In the genomic region with DNA sequence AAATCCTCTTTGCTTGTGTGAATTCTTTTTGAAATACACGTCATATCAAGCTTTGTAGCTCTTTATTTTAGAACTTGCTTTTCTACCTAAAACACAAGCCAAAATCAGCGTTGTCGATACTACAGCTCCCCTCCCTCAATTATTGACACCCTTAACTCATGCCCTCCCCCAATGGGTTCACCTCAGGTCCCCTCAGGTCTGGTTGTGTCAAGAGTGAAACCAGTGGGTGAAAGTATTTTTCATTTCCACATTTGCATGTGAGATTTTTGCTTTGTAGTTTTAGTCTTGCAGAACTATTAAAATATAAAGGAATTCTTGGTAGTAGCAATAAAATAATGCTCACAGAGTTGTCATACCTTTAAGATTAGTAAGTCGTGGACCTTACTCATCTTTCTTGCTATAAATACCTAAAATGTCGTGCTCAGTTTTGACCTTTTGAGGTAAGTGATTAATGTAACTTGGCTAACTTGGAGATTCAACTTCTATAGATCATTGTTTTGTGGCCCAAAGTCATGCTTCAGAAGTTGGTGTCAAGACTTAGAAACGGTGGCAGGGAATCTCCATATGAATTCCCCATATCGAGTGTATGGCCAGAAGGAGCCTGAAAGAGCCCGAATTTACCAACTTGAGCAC, we compare ENCODE assay signal across 8 cellular contexts. TPM values are rescaled to one million over a fixed set of nuclear protein-coding genes. Genes with fewer than 3 reads are reported as not detected.
A peak's percentile ranks its signal among the peaks of the same experiment; 100 is the strongest.
DNase-seq lines count a peak whose midpoint lies in the region; ATAC-seq, FAIRE-seq and TF ChIP-seq lines count a peak whose summit lies in the region.

No MANE protein-coding gene starts in this region.

- no peak overlapping the region for H3K18ac ChIP-seq in H1 (ENCODE audit: extremely low read depth, low read length)

- H2BK120ac ChIP-seq in H1 (replicated peaks; ENCODE audit: low read depth, low read length): no peak overlapping the region

- TF ChIP-seq POLR2A in H1 (IDR thresholded peaks at IDR 0.05; ENCODE audit: control extremely low read depth in 1 of 2, low read depth in 2 of 2, low read length in 2 of 2): no peak
- TF ChIP-seq POLR2A in uterus (IDR thresholded peaks at IDR 0.05): no peak

- no peaks in the 10 kb centered on the region for H3K9me3 Mint-ChIP-seq in stimulated activated naive B cell treated with anti-CD40 and anti-IgM and Interleukin-4, amounts not matched to agents 10 μg/mL and 1 μg/mL and 100 μg/mL, for 72 hours

- no peak overlapping the region for H3K4ac ChIP-seq in H1 (replicated peaks; ENCODE audit: insufficient read length, low read depth, low read length)

- H2AK5ac ChIP-seq in H1 (ENCODE audit: low read depth, low read length): no peak overlapping the region

- peak overlapping the region; percentile 89 for H3K27ac Mint-ChIP-seq in stimulated activated naive B cell treated with anti-CD40 and anti-IgM and Interleukin-4, amounts not matched to agents 10 μg/mL and 1 μg/mL and 100 μg/mL, for 72 hours

- no peak overlapping the region for H4K5ac ChIP-seq in H1 (ENCODE audit: insufficient read length, low read depth, low read length)

- no peaks in the 10 kb centered on the region for H3K36me3 Mint-ChIP-seq in stimulated activated naive B cell treated with anti-CD40 and anti-IgM and Interleukin-4, amounts not matched to agents 10 μg/mL and 1 μg/mL and 100 μg/mL, for 72 hours

- peak overlapping the region; percentile 98 to 99 for H3K4me2 ChIP-seq in H1 (ENCODE audit: insufficient read depth in 1 of 2, low read depth in 2 of 2, low read length in 2 of 2)

- H3K9me3 ChIP-seq in H1 (ENCODE audit: insufficient read depth in 2 of 2, low read depth in 1 of 2, low read length in 1 of 2) (no peaks in the 10 kb centered on the region), uterus (no peaks in the 10 kb centered on the region)

- peaks cover 2 to 11% of the 10 kb centered on the region in 2 experiments for H4K20me1 ChIP-seq in H1 (replicated peaks in 1 of 2; ENCODE audit: control insufficient read depth in 1 of 2, insufficient read depth in 2 of 2, low read length in 2 of 2)

- no peak overlapping the region for H3K27ac ChIP-seq in H1 (ENCODE audit: low read depth, low read length)
- H3K27ac ChIP-seq in uterus: no peak overlapping the region

- H3K27me3 ChIP-seq in H1 (replicated peaks in 1 of 4; ENCODE audit: control insufficient read depth in 3 of 4, extremely low read depth in 1 of 4, insufficient read depth in 3 of 4, low read length in 3 of 4) (no peaks in the 10 kb centered on the region; a peak in 1 of 7 replicates), uterus (no peaks in the 10 kb centered on the region)

- peak overlapping the region; percentile 88 to 91 for H3K4me3 Mint-ChIP-seq in stimulated activated naive B cell treated with anti-CD40 and anti-IgM and Interleukin-4, amounts not matched to agents 10 μg/mL and 1 μg/mL and 100 μg/mL, for 72 hours

- H3K36me3 ChIP-seq in H1 (ENCODE audit: control insufficient read depth in 2 of 4, insufficient read depth in 4 of 4, low read length in 3 of 4) (no peaks in the 10 kb centered on the region; a peak in 1 of 8 replicates), uterus (no peaks in the 10 kb centered on the region)

- no peak overlapping the region for H3K56ac ChIP-seq in H1 (replicated peaks; ENCODE audit: insufficient read length, low read depth, low read length)

- H3K14ac ChIP-seq in H1 (ENCODE audit: insufficient read length): no peak overlapping the region

- H2BK15ac ChIP-seq in H1 (ENCODE audit: low read length): no peak overlapping the region

- peak overlapping the region in 2 of 4 experiments; percentile 90 to 95; a peak in 3 of 7 replicates for H3K9ac ChIP-seq in H1 (replicated peaks in 1 of 4; ENCODE audit: extremely low read depth in 1 of 4, low read depth in 3 of 4, low read length in 3 of 4)

- peaks cover 5% of the 10 kb centered on the region for H3K23me2 ChIP-seq in H1 (ENCODE audit: low read depth, low read length)

- TF ChIP-seq EP300 in H1 (IDR thresholded peaks at IDR 0.05; ENCODE audit: borderline replicate concordance in 1 of 2, low read depth in 2 of 2, low read length in 2 of 2): no peak

- DNase-seq in A172 (ENCODE audit: low spot score) (peak; percentile 48), H1 (ENCODE audit: low read depth in 1 of 2, low spot score in 2 of 2) (no peak), uterus (no peak)
- DNase-seq in Jurkat, Clone E6-1 (ENCODE audit: low read depth, low spot score): no peak
- DNase-seq in stimulated activated naive B cell treated with anti-CD40 and anti-IgM and Interleukin-4, amounts not matched to agents 10 μg/mL and 1 μg/mL and 100 μg/mL, for 72 hours: no peak
- DNase-seq in activated CD8-positive, alpha-beta memory T cell treated with anti-CD3 and anti-CD28 coated beads for 24 hours: no peak
- no peak for DNase-seq in activated CD8-positive, alpha-beta memory T cell treated with anti-CD3 and anti-CD28 coated beads, Interleukin-2, amount 50 U/mL, for 48 hours

- peaks cover 8 to 51% of the 10 kb centered on the region in 2 experiments; a peak in 3 of 4 replicates for H3K79me2 ChIP-seq in H1 (ENCODE audit: control insufficient read depth in 1 of 2, insufficient read depth in 2 of 2, low read length in 2 of 2)

- H2AFZ ChIP-seq in H1 (ENCODE audit: low read length): no peak overlapping the region

- no peak overlapping the region for H2BK20ac ChIP-seq in H1 (ENCODE audit: low read length)

- TF ChIP-seq CTCF in H1 (IDR thresholded peaks at IDR 0.05; ENCODE audit: control extremely low read depth in 1 of 3, insufficient read depth in 1 of 3, low read depth in 1 of 3, low read length in 3 of 3) (no peak), uterus (IDR thresholded peaks at IDR 0.05) (no peak)

- H3K79me1 ChIP-seq in H1 (ENCODE audit: low read depth, low read length): peaks cover 6% of the 10 kb centered on the region; the same call in 1 of the 2 replicates

- peak; percentile 51 for ATAC-seq in GM18907 (IDR thresholded peaks at IDR 0.05; ENCODE audit: unreplicated experiment)
- peak; percentile 58 to 60 for ATAC-seq in stimulated activated naive B cell treated with anti-CD40 and anti-IgM and Interleukin-4, amounts not matched to agents 10 μg/mL and 1 μg/mL and 100 μg/mL, for 72 hours (replicated peaks)

- CTCF ChIA-PET in H1 (lab: Charles Lee; ENCODE audit: partially characterized antibody): interaction anchor here (0.6 to 1.5 kb wide), 2 partner anchors 10 to 28 kb away, joined by 3 to 4 read pairs; no protein-coding TSS in a partner anchor

- no peak overlapping the region for H4K8ac ChIP-seq in H1 (ENCODE audit: extremely low read depth, insufficient read depth, low read length)

- 62% methylated on average over 8 of the region's 8 CpGs; no CpG with 5 or more reads in 1 of the 2 experiments for WGBS in H1 (ENCODE audit: extremely low coverage in 1 of 2, insufficient coverage in 1 of 2, insufficient read length in 1 of 2, insufficient replicate concordance in 2 of 2, low coverage in 1 of 2, low lambda C conversion rate in 2 of 2, missing lambda C conversion rate in 1 of 2), 2 experiments

- no peak overlapping the region for H3K23ac ChIP-seq in H1 (ENCODE audit: insufficient read length)

- H4K91ac ChIP-seq in H1 (replicated peaks; ENCODE audit: insufficient read length, low read length): no peak overlapping the region

- intact Hi-C loops in uterus (cut with DNase I; ENCODE audit: low total_unique reads): no loop called here

- H3K4me3 ChIP-seq in Jurkat, Clone E6-1 (ENCODE audit: low read length): peak overlapping the region; percentile 65
- H3K4me3 ChIP-seq in H1 (ENCODE audit: extremely low read depth in 1 of 4, insufficient read depth in 2 of 4, low read depth in 3 of 4, low read length in 4 of 4): peak overlapping the region; percentile 90 to 97 (median 96); a peak in 7 of 8 replicates
- H3K4me3 ChIP-seq in uterus: no peak overlapping the region

- no peak overlapping the region for H2BK12ac ChIP-seq in H1 (ENCODE audit: low read depth, low read length)

- H3K4me1 ChIP-seq in H1 (replicated peaks in 1 of 4; ENCODE audit: control insufficient read depth in 3 of 4, insufficient read depth in 4 of 4, low read length in 3 of 4) (peaks cover 0 to 7% (median 4%) of the 10 kb centered on the region in 4 experiments; a peak in 5 of 7 replicates), uterus (no peaks in the 10 kb centered on the region)

- no peak overlapping the region for H2BK5ac ChIP-seq in H1 (ENCODE audit: low read depth, low read length)

- POLR2A ChIA-PET in H1 (lab: Charles Lee; ENCODE audit: partially characterized antibody): interaction anchor here (1.8 kb wide), 1 partner anchor 17 kb away, joined by 5 read pairs; no protein-coding TSS in a partner anchor

- FAIRE-seq in H1 (lab: Jason Lieb, UNC): no peak

- no peak for TF ChIP-seq RAD21 in H1 (IDR thresholded peaks at IDR 0.05 in 1 of 2, conservative IDR thresholded peaks at IDR 0.05 in 1 of 2; ENCODE audit: low read depth in 2 of 2, low read length in 2 of 2)

- H3K27me3 Mint-ChIP-seq in stimulated activated naive B cell treated with anti-CD40 and anti-IgM and Interleukin-4, amounts not matched to agents 10 μg/mL and 1 μg/mL and 100 μg/mL, for 72 hours: peaks cover 0 to 6% of the 10 kb centered on the region in 2 donors

- H3K4me1 Mint-ChIP-seq in stimulated activated naive B cell treated with anti-CD40 and anti-IgM and Interleukin-4, amounts not matched to agents 10 μg/mL and 1 μg/mL and 100 μg/mL, for 72 hours: peaks cover 16 to 18% of the 10 kb centered on the region in 2 donors

TF ChIP-seq in H1, 55 proteins besides CTCF, POLR2A, EP300 and RAD21 (continues in another document):
- TF ChIP-seq GTF2F1 (IDR thresholded peaks at IDR 0.05; ENCODE audit: borderline replicate concordance, low read depth, low read length) (no peak), SIRT6 (IDR thresholded peaks at IDR 0.05; ENCODE audit: low read length) (no peak), SP2 (IDR thresholded peaks at IDR 0.05; ENCODE audit: low read length) (no peak), CBX5 (IDR thresholded peaks at IDR 0.05; ENCODE audit: low read depth, low read length) (no peak)
- TF ChIP-seq, protein P1, sequence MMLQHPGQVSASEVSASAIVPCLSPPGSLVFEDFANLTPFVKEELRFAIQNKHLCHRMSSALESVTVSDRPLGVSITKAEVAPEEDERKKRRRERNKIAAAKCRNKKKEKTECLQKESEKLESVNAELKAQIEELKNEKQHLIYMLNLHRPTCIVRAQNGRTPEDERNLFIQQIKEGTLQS (IDR thresholded peaks at IDR 0.05; ENCODE audit: insufficient read depth, low read depth, low read length): no peak

RNA-seq across cellular contexts. Expression of a gene that starts 1.7 kb away (rescaled TPM):
- total RNA-seq in A172 (2014; rRNA removed; shearing (Covaris generic)): 2.6 and 6.4 TPM in 2 replicates
- polyA plus RNA-seq in Jurkat, Clone E6-1 (2012; ENCODE audit: insufficient read depth, insufficient read length): 10.1 TPM
- 38.9 and 42.4 TPM in 2 replicates for total RNA-seq in H1 (2021; fragmentation: NEBNext Ultra II Directional; extraction: Animal tissue kit (Norgen Biotek cat#: 25700))
- 34.9 and 41.8 TPM in 2 replicates for polyA plus RNA-seq in H1 (2011; rRNA removed)
- 40.5 TPM for polyA plus RNA-seq in H1 (2011; cell fraction: cytosol; rRNA removed)
- polyA plus RNA-seq in H1 (2011; cell fraction: nucleus; rRNA removed): 26.7 TPM
- 27.4 to 32.4 TPM (median 30.6 TPM) in 4 replicates for polyA plus RNA-seq in H1 (2012, experiment 1 of 2)
- 24.9 TPM for polyA plus RNA-seq in H1 (2012, experiment 2 of 2)
- polyA plus RNA-seq in H1 (2013, experiment 1 of 2): 19.7 TPM
- polyA plus RNA-seq in H1 (2013, experiment 2 of 2): 18.9 TPM
- polyA minus RNA-seq in H1 (2011; rRNA and poly(A)+ RNA removed): 20.7 and 31.5 TPM in 2 replicates
- 17.8 TPM for polyA minus RNA-seq in H1 (2011; cell fraction: cytosol; rRNA and poly(A)+ RNA removed)
- 50.1 TPM for polyA minus RNA-seq in H1 (2011; cell fraction: nucleus; rRNA and poly(A)+ RNA removed)
- 10 to 100 TPM in 2 of 4 donors, 1 to 10 TPM in 2; 1.5 to 21.2 (median 7.6) TPM for total RNA-seq in uterus

Comparison
In these comparisons a context has a peak if more than half of its experiments do, and no peak if none do; other contexts are left out.
1. H3K4me3 ChIP-seq: peak in Jurkat, Clone E6-1 (single experiment) and H1 (4 of 4); none in uterus (0 of 2).